In genomic region chr22:25758316-25758715, GRCh38 we compare ENCODE assay signal across 1 cellular context.
TF ChIP-seq lines count a peak whose summit lies in the region.

No MANE protein-coding gene starts in this region.

TF ChIP-seq in HEK293, 187 proteins besides CTCF, POLR2A, EP300 and RAD21 (continued from another document):
- TF ChIP-seq ZNF645 (tag by site-specific recombination; IDR thresholded peaks at IDR 0.05), result no peak
- 0 out of 2 replicates have a peak, but pooled peaks have one; percentile 1 for TF ChIP-seq SCRT1 (tag by site-specific recombination; IDR thresholded peaks at IDR 0.05; ENCODE audit: borderline replicate concordance)
- no peak for TF ChIP-seq ZNF514 (tag by site-specific recombination; IDR thresholded peaks at IDR 0.05)
- no peak for TF ChIP-seq MYNN (tag by site-specific recombination; IDR thresholded peaks at IDR 0.05; ENCODE audit: borderline replicate concordance)
- no peak for TF ChIP-seq ZNF48 (tag by site-specific recombination; IDR thresholded peaks at IDR 0.05)
